Comparison of ENCODE assay signal across 18 cellular contexts in the genomic region with DNA sequence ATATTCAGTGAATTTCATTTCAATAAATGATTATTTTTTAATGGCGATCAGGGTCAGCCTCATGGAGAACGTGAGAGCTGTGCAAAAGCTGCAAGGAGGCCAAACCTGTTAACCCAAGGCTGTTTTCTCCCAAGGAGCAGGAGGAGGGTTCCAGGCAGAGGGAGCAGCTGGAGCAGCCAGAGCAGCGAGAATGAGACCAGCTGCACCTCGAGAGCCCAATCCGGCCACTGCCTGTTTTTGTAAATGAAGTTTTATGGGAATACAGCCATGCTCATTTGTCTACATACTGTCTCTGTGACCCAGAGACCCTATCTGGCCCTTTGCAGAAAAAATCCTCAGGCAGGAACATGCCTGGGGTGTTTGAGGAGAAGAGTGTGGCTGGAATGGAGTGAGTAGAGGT.
DNase-seq lines count a peak whose midpoint lies in the region; ATAC-seq and TF ChIP-seq lines count a peak whose summit lies in the region.
"Had no signal": no experiment of that assay in that cellular context is flagged by ENCODE, and none has a peak within 500 bp of the region (broad histone marks: within the 10 kb centered on the region; RNA-seq: fewer than 3 reads in every experiment).

No MANE protein-coding gene starts in this region.

- H2AFZ ChIP-seq in MM.1S (ENCODE audit: low read length): no peak overlapping the region

- H3K27ac Mint-ChIP-seq in activated naive CD4-positive, alpha-beta T cell treated with anti-CD3 and anti-CD28 coated beads, Interleukin-2, amount 50 U/mL, for 72 hours: peak overlapping the region; percentile 66 to 87
- H3K27ac Mint-ChIP-seq in endodermal cell: peak overlapping the region; percentile 35
- H3K27ac Mint-ChIP-seq in stimulated activated effector memory CD8-positive, alpha-beta T cell treated with anti-CD3 and anti-CD28 coated beads, Interleukin-12 subunit alpha, Interleukin-12 subunit beta, amount 100 ng/mL, for 72 hours: peak overlapping the region; percentile 89

- H3K4me3 Mint-ChIP-seq in endodermal cell: no peak overlapping the region
- H3K4me3 Mint-ChIP-seq in stimulated activated effector memory CD8-positive, alpha-beta T cell treated with anti-CD3 and anti-CD28 coated beads, Interleukin-12 subunit alpha, Interleukin-12 subunit beta, amount 100 ng/mL, for 72 hours: peak overlapping the region; percentile 61

- no peaks in the 10 kb centered on the region for H3K9me2 ChIP-seq in MM.1S (replicated peaks; ENCODE audit: insufficient read depth, low read length)

- H3K36me3 ChIP-seq in MM.1S (replicated peaks; ENCODE audit: insufficient read depth, low read length) (no peaks in the 10 kb centered on the region), endodermal cell (ENCODE audit: control insufficient read depth, insufficient read depth, low read length) (no peaks in the 10 kb centered on the region)
- H3K36me3 ChIP-seq: BE2C had no signal

- peaks cover 49% of the 10 kb centered on the region for H3K4me1 ChIP-seq in MM.1S (ENCODE audit: low read length)
- H3K4me1 ChIP-seq in endodermal cell (ENCODE audit: control insufficient read depth, insufficient read depth, low read length): peaks cover 9% of the 10 kb centered on the region

- peak overlapping the region; percentile 17; the same call in 1 of the 2 replicates for H3K4me2 ChIP-seq in MM.1S (ENCODE audit: low read depth, low read length)

- no peak overlapping the region for H3K4me3 ChIP-seq in MM.1S (ENCODE audit: low read length)
- no peak overlapping the region for H3K4me3 ChIP-seq in endodermal cell (ENCODE audit: low read length)

- H3K9me3 ChIP-seq in MM.1S (replicated peaks; ENCODE audit: insufficient read depth, low read length) (no peaks in the 10 kb centered on the region), endodermal cell (ENCODE audit: control insufficient read depth, low read length) (no peaks in the 10 kb centered on the region)
- H3K9me3 ChIP-seq: BE2C had no signal

- H3K79me2 ChIP-seq in MM.1S (ENCODE audit: low read length): peaks cover 100% of the 10 kb centered on the region

- peaks cover 0 to 6% of the 10 kb centered on the region in 2 donors for H3K36me3 Mint-ChIP-seq in activated naive CD4-positive, alpha-beta T cell treated with anti-CD3 and anti-CD28 coated beads, Interleukin-2, amount 50 U/mL, for 72 hours
- H3K36me3 Mint-ChIP-seq in endodermal cell (ENCODE audit: low read depth): no peaks in the 10 kb centered on the region
- peaks cover 37% of the 10 kb centered on the region for H3K36me3 Mint-ChIP-seq in stimulated activated effector memory CD8-positive, alpha-beta T cell treated with anti-CD3 and anti-CD28 coated beads, Interleukin-12 subunit alpha, Interleukin-12 subunit beta, amount 100 ng/mL, for 72 hours

- H3K27me3 ChIP-seq in MM.1S (replicated peaks; ENCODE audit: insufficient read depth, low read length) (no peaks in the 10 kb centered on the region), endodermal cell (ENCODE audit: control insufficient read depth, insufficient read depth, low read length, poor library complexity, severe bottlenecking) (no peaks in the 10 kb centered on the region)
- H3K27me3 ChIP-seq: BE2C had no signal

- WGBS in endodermal cell (ENCODE audit: insufficient coverage in 1 of 2, insufficient read length in 1 of 2), 2 experiments: 90 to 92% methylated on average over 5 of the region's 5 CpGs

- H3K27ac ChIP-seq in MM.1S (ENCODE audit: low read length): no peak overlapping the region
- no peak overlapping the region for H3K27ac ChIP-seq in endodermal cell (ENCODE audit: low read depth, low read length)

- DNase-seq in activated naive CD4-positive, alpha-beta T cell treated with anti-CD3 and anti-CD28 coated beads, Interleukin-2, amount 50 U/mL, for 72 hours (ENCODE audit: low spot score in 2 of 2): no peak
- no peak for DNase-seq in activated naive CD4-positive, alpha-beta T cell treated with Interleukin-2 at 50 U/mL for 16 hours
- DNase-seq in MM.1S (no peak), endodermal cell (no peak), putamen (ENCODE audit: low spot score) (no peak), 8988T (no peak)
- no peak for DNase-seq in stimulated activated effector memory CD8-positive, alpha-beta T cell treated with anti-CD3 and anti-CD28 coated beads, Interleukin-12 subunit alpha, Interleukin-12 subunit beta, amount 100 ng/mL, for 72 hours (ENCODE audit: low spot score in 2 of 2)
- DNase-seq in NK-92 treated with Interleukin-12 subunit alpha and Interleukin-12 subunit beta, amount 100 ng/mL, for 24 hours (lab: John Stamatoyannopoulos, UW): no peak
- DNase-seq: BE2C; CD8-positive, alpha-beta memory T cell; DND-41; GDM1; H7; Kasumi-1; NCI-H1417; NCI-H2029 treated with DMSO at 0.1 percent for 48 hours; NCI-H524 treated with DMSO at 0.1 percent for 48 hours; PC-3 had no signal

- no peak overlapping the region for H3K9ac ChIP-seq in MM.1S (ENCODE audit: low read length)
- no peak overlapping the region for H3K9ac ChIP-seq in endodermal cell (ENCODE audit: extremely low read depth, low read length, poor library complexity, severe bottlenecking)

- no peak for ATAC-seq in activated naive CD4-positive, alpha-beta T cell treated with anti-CD3 and anti-CD28 coated beads, Interleukin-2, amount 50 U/mL, for 72 hours
- ATAC-seq in stimulated activated effector memory CD8-positive, alpha-beta T cell treated with anti-CD3 and anti-CD28 coated beads, Interleukin-12 subunit alpha, Interleukin-12 subunit beta, amount 100 ng/mL, for 72 hours: no peak
- ATAC-seq: PC-3 had no signal

- peaks cover 7 to 11% of the 10 kb centered on the region in 2 donors for H3K9me3 Mint-ChIP-seq in activated naive CD4-positive, alpha-beta T cell treated with anti-CD3 and anti-CD28 coated beads, Interleukin-2, amount 50 U/mL, for 72 hours
- H3K9me3 Mint-ChIP-seq in endodermal cell: no peaks in the 10 kb centered on the region
- no peaks in the 10 kb centered on the region for H3K9me3 Mint-ChIP-seq in stimulated activated effector memory CD8-positive, alpha-beta T cell treated with anti-CD3 and anti-CD28 coated beads, Interleukin-12 subunit alpha, Interleukin-12 subunit beta, amount 100 ng/mL, for 72 hours

- 0 out of 2 replicates have a peak, but pooled peaks cover 8% of the 10 kb centered on the region for H3F3A ChIP-seq in MM.1S (ENCODE audit: insufficient read depth, low read length)

- peaks cover 21% of the 10 kb centered on the region for H3K4me1 Mint-ChIP-seq in endodermal cell
- peaks cover 84% of the 10 kb centered on the region for H3K4me1 Mint-ChIP-seq in stimulated activated effector memory CD8-positive, alpha-beta T cell treated with anti-CD3 and anti-CD28 coated beads, Interleukin-12 subunit alpha, Interleukin-12 subunit beta, amount 100 ng/mL, for 72 hours

- peaks cover 34% of the 10 kb centered on the region for H4K20me1 ChIP-seq in MM.1S (ENCODE audit: insufficient read depth, low read length)

- TF ChIP-seq CTCF in MM.1S (IDR thresholded peaks at IDR 0.05; ENCODE audit: low read length): no peak
- no peak for TF ChIP-seq CTCF in endodermal cell (conservative IDR thresholded peaks at IDR 0.05)

- H3K27me3 Mint-ChIP-seq in endodermal cell (ENCODE audit: insufficient read depth): no peaks in the 10 kb centered on the region

Comparison
In these comparisons a context has a peak if more than half of its experiments do, and no peak if none do; other contexts are left out.
1. H3K27ac Mint-ChIP-seq: peak in every context shown above with its lines; median percentile 89 in stimulated activated effector memory CD8-positive, alpha-beta T cell treated with anti-CD3 and anti-CD28 coated beads, Interleukin-12 subunit alpha, Interleukin-12 subunit beta, amount 100 ng/mL, for 72 hours; 76 in activated naive CD4-positive, alpha-beta T cell treated with anti-CD3 and anti-CD28 coated beads, Interleukin-2, amount 50 U/mL, for 72 hours; 35 in endodermal cell.